1 cellular context compared by ENCODE assay signal in genomic region chr1:234271243-234271606, GRCh38.
A peak's percentile ranks its signal among the peaks of the same experiment; 100 is the strongest.
TF ChIP-seq lines count a peak whose summit lies in the region.

No MANE protein-coding gene starts in this region.

TF ChIP-seq in GM12878, 131 proteins besides CTCF, POLR2A, EP300 and RAD21 (continued from another document and continues in another):
- TF ChIP-seq, protein P1, sequence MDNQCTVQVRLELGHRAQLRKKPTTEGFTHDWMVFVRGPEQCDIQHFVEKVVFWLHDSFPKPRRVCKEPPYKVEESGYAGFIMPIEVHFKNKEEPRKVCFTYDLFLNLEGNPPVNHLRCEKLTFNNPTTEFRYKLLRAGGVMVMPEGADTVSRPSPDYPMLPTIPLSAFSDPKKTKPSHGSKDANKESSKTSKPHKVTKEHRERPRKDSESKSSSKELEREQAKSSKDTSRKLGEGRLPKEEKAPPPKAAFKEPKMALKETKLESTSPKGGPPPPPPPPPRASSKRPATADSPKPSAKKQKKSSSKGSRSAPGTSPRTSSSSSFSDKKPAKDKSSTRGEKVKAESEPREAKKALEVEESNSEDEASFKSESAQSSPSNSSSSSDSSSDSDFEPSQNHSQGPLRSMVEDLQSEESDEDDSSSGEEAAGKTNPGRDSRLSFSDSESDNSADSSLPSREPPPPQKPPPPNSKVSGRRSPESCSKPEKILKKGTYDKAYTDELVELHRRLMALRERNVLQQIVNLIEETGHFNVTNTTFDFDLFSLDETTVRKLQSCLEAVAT (IDR thresholded peaks at IDR 0.05): peak; percentile 32; the same call in 1 of the 2 replicates
- TF ChIP-seq ETV6 (conservative IDR thresholded peaks at IDR 0.05 in 1 of 2, IDR thresholded peaks at IDR 0.05 in 1 of 2; ENCODE audit: borderline replicate concordance in 1 of 2, low read depth in 1 of 2) (peak in 1 of 2 experiments; percentile 62; a peak in 1 of 4 replicates), ZNF622 (IDR thresholded peaks at IDR 0.05) (no peak), ASH2L (IDR thresholded peaks at IDR 0.05; ENCODE audit: borderline replicate concordance, low read depth) (no peak), SMARCA5 (IDR thresholded peaks at IDR 0.05) (no peak), POU2F2 (IDR thresholded peaks at IDR 0.05; ENCODE audit: borderline replicate concordance, low read depth, low read length) (no peak), MAX (IDR thresholded peaks at IDR 0.05; ENCODE audit: low read depth, low read length) (no peak), CBFB (IDR thresholded peaks at IDR 0.05; ENCODE audit: low read depth) (no peak), ZNF384 (IDR thresholded peaks at IDR 0.05; ENCODE audit: borderline replicate concordance, low read depth, low read length) (peak; percentile 67; the same call in 1 of the 2 replicates), SP1 (IDR thresholded peaks at IDR 0.05; ENCODE audit: low read depth, low read length) (peak; percentile 49), EED (IDR thresholded peaks at IDR 0.05; ENCODE audit: low read depth) (peak; percentile 22; the same call in 1 of the 2 replicates), RUNX3 (IDR thresholded peaks at IDR 0.05; ENCODE audit: low read length) (peak; percentile 70), IKZF1 (conservative IDR thresholded peaks at IDR 0.05) (peak; percentile 53; the same call in 1 of the 2 replicates), TAF1 (IDR thresholded peaks at IDR 0.05; ENCODE audit: borderline replicate concordance, low read depth, low read length) (no peak), BCL11A (IDR thresholded peaks at IDR 0.05; ENCODE audit: low read depth, low read length) (peak; percentile 73; the same call in 1 of the 2 replicates), GABPA (IDR thresholded peaks at IDR 0.05; ENCODE audit: low read depth) (0 out of 2 replicates have a peak, but pooled peaks have one; percentile 45), BCLAF1 (IDR thresholded peaks at IDR 0.05) (no peak), WRNIP1 (IDR thresholded peaks at IDR 0.05; ENCODE audit: borderline replicate concordance, low read depth, low read length) (no peak), SUPT20H (IDR thresholded peaks at IDR 0.05; ENCODE audit: borderline replicate concordance, control insufficient read depth, low read depth, low read length) (no peak), POLR2AphosphoS5 (IDR thresholded peaks at IDR 0.05; ENCODE audit: low read length) (no peak), JUNB (IDR thresholded peaks at IDR 0.05) (peak; percentile 98), NR2C2 (IDR thresholded peaks at IDR 0.05; ENCODE audit: borderline replicate concordance, control insufficient read depth, insufficient read length, low read depth) (no peak), ZBTB11 (CRISPR knock-in tag; IDR thresholded peaks at IDR 0.05) (no peak), ATF7 (IDR thresholded peaks at IDR 0.05; ENCODE audit: low read depth) (peak; percentile 96), IKZF2 (IDR thresholded peaks at IDR 0.05) (peak; percentile 83 to 90; a peak in 3 of 4 replicates), BCL3 (IDR thresholded peaks at IDR 0.05; ENCODE audit: borderline replicate concordance, insufficient read depth, low read depth, low read length, poor library complexity, severe bottlenecking) (peak; percentile 44), NRF1 (conservative IDR thresholded peaks at IDR 0.05; ENCODE audit: low read depth, low read length) (no peak), POLR2AphosphoS2 (IDR thresholded peaks at IDR 0.05; ENCODE audit: low read depth, low read length) (no peak), MEF2B (IDR thresholded peaks at IDR 0.05; ENCODE audit: partially characterized antibody, poor library complexity, severe bottlenecking) (peak; percentile 98), CBX3 (IDR thresholded peaks at IDR 0.05; ENCODE audit: borderline replicate concordance, low read depth) (no peak), SREBF1 (IDR thresholded peaks at IDR 0.05; ENCODE audit: low read length) (no peak), BMI1 (IDR thresholded peaks at IDR 0.05; ENCODE audit: borderline replicate concordance) (peak; percentile 91), MYB (IDR thresholded peaks at IDR 0.05; ENCODE audit: borderline replicate concordance, low read depth, low read length) (no peak), SPI1 (IDR thresholded peaks at IDR 0.05; ENCODE audit: borderline replicate concordance, insufficient read depth, low read depth, low read length) (no peak), EZH2 (IDR thresholded peaks at IDR 0.05; ENCODE audit: borderline replicate concordance, control insufficient read depth, low read depth, low read length) (no peak), PAX5 (IDR thresholded peaks at IDR 0.05; ENCODE audit: borderline replicate concordance, low read depth, low read length) (0 out of 2 replicates have a peak, but pooled peaks have one; percentile 18), NFIC (IDR thresholded peaks at IDR 0.05; ENCODE audit: low read depth, low read length) (peak; percentile 95), NFXL1 (IDR thresholded peaks at IDR 0.05; ENCODE audit: borderline replicate concordance) (no peak), CHD1 (IDR thresholded peaks at IDR 0.05; ENCODE audit: low read depth, low read length) (no peak), CHD4 (IDR thresholded peaks at IDR 0.05) (no peak), BACH1 (IDR thresholded peaks at IDR 0.05; ENCODE audit: borderline replicate concordance) (peak; percentile 92; the same call in 1 of the 2 replicates), JUND (IDR thresholded peaks at IDR 0.05; ENCODE audit: low read depth, low read length) (peak; percentile 95), ZNF217 (IDR thresholded peaks at IDR 0.05) (peak; percentile 88; the same call in 1 of the 2 replicates)
- TF ChIP-seq, protein P2, sequence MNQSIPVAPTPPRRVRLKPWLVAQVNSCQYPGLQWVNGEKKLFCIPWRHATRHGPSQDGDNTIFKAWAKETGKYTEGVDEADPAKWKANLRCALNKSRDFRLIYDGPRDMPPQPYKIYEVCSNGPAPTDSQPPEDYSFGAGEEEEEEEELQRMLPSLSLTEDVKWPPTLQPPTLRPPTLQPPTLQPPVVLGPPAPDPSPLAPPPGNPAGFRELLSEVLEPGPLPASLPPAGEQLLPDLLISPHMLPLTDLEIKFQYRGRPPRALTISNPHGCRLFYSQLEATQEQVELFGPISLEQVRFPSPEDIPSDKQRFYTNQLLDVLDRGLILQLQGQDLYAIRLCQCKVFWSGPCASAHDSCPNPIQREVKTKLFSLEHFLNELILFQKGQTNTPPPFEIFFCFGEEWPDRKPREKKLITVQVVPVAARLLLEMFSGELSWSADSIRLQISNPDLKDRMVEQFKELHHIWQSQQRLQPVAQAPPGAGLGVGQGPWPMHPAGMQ (IDR thresholded peaks at IDR 0.05; ENCODE audit: borderline replicate concordance): no peak
- TF ChIP-seq, protein P3, sequence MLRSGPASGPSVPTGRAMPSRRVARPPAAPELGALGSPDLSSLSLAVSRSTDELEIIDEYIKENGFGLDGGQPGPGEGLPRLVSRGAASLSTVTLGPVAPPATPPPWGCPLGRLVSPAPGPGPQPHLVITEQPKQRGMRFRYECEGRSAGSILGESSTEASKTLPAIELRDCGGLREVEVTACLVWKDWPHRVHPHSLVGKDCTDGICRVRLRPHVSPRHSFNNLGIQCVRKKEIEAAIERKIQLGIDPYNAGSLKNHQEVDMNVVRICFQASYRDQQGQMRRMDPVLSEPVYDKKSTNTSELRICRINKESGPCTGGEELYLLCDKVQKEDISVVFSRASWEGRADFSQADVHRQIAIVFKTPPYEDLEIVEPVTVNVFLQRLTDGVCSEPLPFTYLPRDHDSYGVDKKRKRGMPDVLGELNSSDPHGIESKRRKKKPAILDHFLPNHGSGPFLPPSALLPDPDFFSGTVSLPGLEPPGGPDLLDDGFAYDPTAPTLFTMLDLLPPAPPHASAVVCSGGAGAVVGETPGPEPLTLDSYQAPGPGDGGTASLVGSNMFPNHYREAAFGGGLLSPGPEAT (IDR thresholded peaks at IDR 0.05; ENCODE audit: low read depth): peak; percentile 96
- TF ChIP-seq, protein P4, sequence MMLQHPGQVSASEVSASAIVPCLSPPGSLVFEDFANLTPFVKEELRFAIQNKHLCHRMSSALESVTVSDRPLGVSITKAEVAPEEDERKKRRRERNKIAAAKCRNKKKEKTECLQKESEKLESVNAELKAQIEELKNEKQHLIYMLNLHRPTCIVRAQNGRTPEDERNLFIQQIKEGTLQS (IDR thresholded peaks at IDR 0.05; ENCODE audit: borderline replicate concordance, extremely low read depth, low read depth, low read length): no peak
- TF ChIP-seq, protein P5, sequence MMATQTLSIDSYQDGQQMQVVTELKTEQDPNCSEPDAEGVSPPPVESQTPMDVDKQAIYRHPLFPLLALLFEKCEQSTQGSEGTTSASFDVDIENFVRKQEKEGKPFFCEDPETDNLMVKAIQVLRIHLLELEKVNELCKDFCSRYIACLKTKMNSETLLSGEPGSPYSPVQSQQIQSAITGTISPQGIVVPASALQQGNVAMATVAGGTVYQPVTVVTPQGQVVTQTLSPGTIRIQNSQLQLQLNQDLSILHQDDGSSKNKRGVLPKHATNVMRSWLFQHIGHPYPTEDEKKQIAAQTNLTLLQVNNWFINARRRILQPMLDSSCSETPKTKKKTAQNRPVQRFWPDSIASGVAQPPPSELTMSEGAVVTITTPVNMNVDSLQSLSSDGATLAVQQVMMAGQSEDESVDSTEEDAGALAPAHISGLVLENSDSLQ (IDR thresholded peaks at IDR 0.05): peak; percentile 12; the same call in 1 of the 2 replicates
- TF ChIP-seq, protein P6, sequence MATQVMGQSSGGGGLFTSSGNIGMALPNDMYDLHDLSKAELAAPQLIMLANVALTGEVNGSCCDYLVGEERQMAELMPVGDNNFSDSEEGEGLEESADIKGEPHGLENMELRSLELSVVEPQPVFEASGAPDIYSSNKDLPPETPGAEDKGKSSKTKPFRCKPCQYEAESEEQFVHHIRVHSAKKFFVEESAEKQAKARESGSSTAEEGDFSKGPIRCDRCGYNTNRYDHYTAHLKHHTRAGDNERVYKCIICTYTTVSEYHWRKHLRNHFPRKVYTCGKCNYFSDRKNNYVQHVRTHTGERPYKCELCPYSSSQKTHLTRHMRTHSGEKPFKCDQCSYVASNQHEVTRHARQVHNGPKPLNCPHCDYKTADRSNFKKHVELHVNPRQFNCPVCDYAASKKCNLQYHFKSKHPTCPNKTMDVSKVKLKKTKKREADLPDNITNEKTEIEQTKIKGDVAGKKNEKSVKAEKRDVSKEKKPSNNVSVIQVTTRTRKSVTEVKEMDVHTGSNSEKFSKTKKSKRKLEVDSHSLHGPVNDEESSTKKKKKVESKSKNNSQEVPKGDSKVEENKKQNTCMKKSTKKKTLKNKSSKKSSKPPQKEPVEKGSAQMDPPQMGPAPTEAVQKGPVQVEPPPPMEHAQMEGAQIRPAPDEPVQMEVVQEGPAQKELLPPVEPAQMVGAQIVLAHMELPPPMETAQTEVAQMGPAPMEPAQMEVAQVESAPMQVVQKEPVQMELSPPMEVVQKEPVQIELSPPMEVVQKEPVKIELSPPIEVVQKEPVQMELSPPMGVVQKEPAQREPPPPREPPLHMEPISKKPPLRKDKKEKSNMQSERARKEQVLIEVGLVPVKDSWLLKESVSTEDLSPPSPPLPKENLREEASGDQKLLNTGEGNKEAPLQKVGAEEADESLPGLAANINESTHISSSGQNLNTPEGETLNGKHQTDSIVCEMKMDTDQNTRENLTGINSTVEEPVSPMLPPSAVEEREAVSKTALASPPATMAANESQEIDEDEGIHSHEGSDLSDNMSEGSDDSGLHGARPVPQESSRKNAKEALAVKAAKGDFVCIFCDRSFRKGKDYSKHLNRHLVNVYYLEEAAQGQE (IDR thresholded peaks at IDR 0.05; ENCODE audit: low read depth, low read length): no peak
